ENCODE assay signal across 9 cellular contexts in genomic region chr3:58388550-58389061, GRCh38. TPM values are rescaled to one million over a fixed set of nuclear protein-coding genes. Genes with fewer than 3 reads are reported as not detected.
A peak's percentile ranks its signal among the peaks of the same experiment; 100 is the strongest.
DNase-seq lines count a peak whose midpoint lies in the region; ATAC-seq and TF ChIP-seq lines count a peak whose summit lies in the region.
"Had no signal": no experiment of that assay in that cellular context is flagged by ENCODE, and none has a peak within 500 bp of the region (broad histone marks: within the 10 kb centered on the region; RNA-seq: fewer than 3 reads in every experiment).

No MANE protein-coding gene starts in this region.

- no peaks in the 10 kb centered on the region for H3K27me3 Mint-ChIP-seq in activated T-helper 17 cell treated with anti-CD3 and anti-CD28 coated beads, Interleukin-2, amount 50 U/mL, for 72 hours

- H3K4me3 ChIP-seq in sigmoid colon, result no peak overlapping the region

- peak; percentile 75 for DNase-seq in H4 (ENCODE audit: low spot score)
- no peak for DNase-seq in left ventricle myocardium superior
- DNase-seq in sigmoid colon, result no peak
- no peak for DNase-seq in NCI-H82 treated with DMSO at 0.1 percent for 48 hours (lab: John Stamatoyannopoulos, UW; ENCODE audit: unreplicated experiment)
- no peak for DNase-seq in CD1c-positive myeloid dendritic cell (ENCODE audit: extremely low spot score)
- no peak for DNase-seq in NCI-H2081 treated with DMSO at 0.1 percent for 48 hours (lab: John Stamatoyannopoulos, UW)
- DNase-seq: activated effector memory CD4-positive, alpha-beta T cell treated with anti-CD3 and anti-CD28 coated beads, Interleukin-2, amount 50 U/mL, for 16 hours had no signal

- H3K9me3 Mint-ChIP-seq in activated T-helper 17 cell treated with anti-CD3 and anti-CD28 coated beads, Interleukin-2, amount 50 U/mL, for 72 hours, result no peaks in the 10 kb centered on the region

- TF ChIP-seq POLR2A in sigmoid colon (IDR thresholded peaks at IDR 0.05), result no peak

- no peak overlapping the region for H3K27ac Mint-ChIP-seq in activated T-helper 17 cell treated with anti-CD3 and anti-CD28 coated beads, Interleukin-2, amount 50 U/mL, for 72 hours

- intact Hi-C loops in left ventricle myocardium superior (cut with micrococcal nuclease) (no loop called here), sigmoid colon (cut with DNase I) (no loop called here)

- H3K36me3 Mint-ChIP-seq in activated T-helper 17 cell treated with anti-CD3 and anti-CD28 coated beads, Interleukin-2, amount 50 U/mL, for 72 hours (ENCODE audit: low read depth), result peaks cover 26% of the 10 kb centered on the region

- TF ChIP-seq CTCF in sigmoid colon (IDR thresholded peaks at IDR 0.05), result no peak

- peak overlapping the region; percentile 55 to 78 (median 64) for H3K27ac ChIP-seq in sigmoid colon

- H3K4me1 Mint-ChIP-seq in activated T-helper 17 cell treated with anti-CD3 and anti-CD28 coated beads, Interleukin-2, amount 50 U/mL, for 72 hours, result no peaks in the 10 kb centered on the region

- no peaks in the 10 kb centered on the region for H3K27me3 ChIP-seq in sigmoid colon

- peak; percentile 31 for ATAC-seq in activated T-helper 17 cell treated with anti-CD3 and anti-CD28 coated beads, Interleukin-2, amount 50 U/mL, for 72 hours (replicated peaks)
- ATAC-seq in left ventricle myocardium superior (peak; percentile 55), HG03342 (IDR thresholded peaks at IDR 0.05; ENCODE audit: unreplicated experiment) (no peak)

- no peaks in the 10 kb centered on the region for H3K9me3 ChIP-seq in sigmoid colon

- peaks cover 0 to 11% (median 0%) of the 10 kb centered on the region in 4 donors for H3K36me3 ChIP-seq in sigmoid colon

- H3K4me1 ChIP-seq in sigmoid colon, result peaks cover 0 to 73% (median 62%) of the 10 kb centered on the region in 4 donors

- no peak for TF ChIP-seq EP300 in sigmoid colon (IDR thresholded peaks at IDR 0.05)

- no peak overlapping the region for H3K4me3 Mint-ChIP-seq in activated T-helper 17 cell treated with anti-CD3 and anti-CD28 coated beads, Interleukin-2, amount 50 U/mL, for 72 hours

RNA-seq across cellular contexts. Expression of gene PDHB, which starts 45.0 kb away (rescaled TPM):
- total RNA-seq in H4 (2014; rRNA removed; shearing (Covaris generic)), result 172 and 193 TPM in 2 replicates
- total RNA-seq in activated T-helper 17 cell treated with anti-CD3 and anti-CD28 coated beads, Interleukin-2, amount 50 U/mL, for 72 hours, result 10 to 100 TPM; 37.1 to 66.6 TPM
- total RNA-seq in left ventricle myocardium superior (225 TPM), sigmoid colon (100 to 1,000 TPM in 2 of 4 donors, 10 to 100 TPM in 2; 92.0 to 105 (median 98.9) TPM)
- polyA plus RNA-seq in sigmoid colon, result 100 to 1,000 TPM in 2 of 3 donors, 10 to 100 TPM in 1; 69.4 to 120 (median 111) TPM

RNA-seq across cellular contexts. Expression of gene PXK, which starts 55.9 kb away (rescaled TPM):
- total RNA-seq in H4 (2014; rRNA removed; shearing (Covaris generic)), result 41.7 and 48.8 TPM in 2 replicates
- total RNA-seq in activated T-helper 17 cell treated with anti-CD3 and anti-CD28 coated beads, Interleukin-2, amount 50 U/mL, for 72 hours, result 10 to 100 TPM; 17.8 to 27.1 TPM
- total RNA-seq in left ventricle myocardium superior (12.9 TPM), sigmoid colon (10 to 100 TPM; 30.3 to 58.7 (median 50.5) TPM)
- polyA plus RNA-seq in sigmoid colon, result 10 to 100 TPM in 1 of 3 donors, 1 to 10 TPM in 2; 6.9 to 16.4 (median 8.4) TPM
